In the genomic region with DNA sequence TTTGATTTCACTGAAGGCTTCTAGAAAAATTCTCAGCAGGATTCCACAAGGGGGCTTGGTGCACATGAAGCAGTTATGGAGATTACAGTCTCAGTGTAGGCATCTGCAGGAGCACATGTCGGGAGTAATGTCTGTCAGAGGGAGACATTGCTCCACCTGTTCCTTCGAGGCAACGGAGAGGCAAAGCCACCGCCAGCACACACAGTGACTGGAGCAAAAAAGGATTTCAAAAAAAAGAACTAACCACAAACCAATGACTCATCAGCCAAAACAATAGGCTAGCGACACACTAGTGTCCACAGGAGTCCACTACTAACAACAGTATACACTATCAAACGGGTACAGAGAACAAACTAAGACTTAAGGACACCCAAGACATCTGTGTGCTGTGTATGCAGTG, we compare ENCODE assay signal across 1 cellular context.
TF ChIP-seq lines count a peak whose summit lies in the region.

No MANE protein-coding gene starts in this region.

TF ChIP-seq in SK-N-SH treated with all-trans-retinoic acid at 6 μM for 48 hours, 23 proteins besides CTCF, POLR2A, EP300 and RAD21 (continued from another document):
- TF ChIP-seq POU6F1 (CRISPR knock-in tag; IDR thresholded peaks at IDR 0.05; ENCODE audit: borderline replicate concordance, low read depth) (no peak), ZNF8 (CRISPR knock-in tag; IDR thresholded peaks at IDR 0.05) (no peak), BACH2 (CRISPR knock-in tag; IDR thresholded peaks at IDR 0.05; ENCODE audit: borderline replicate concordance) (no peak), CSDC2 (CRISPR knock-in tag; IDR thresholded peaks at IDR 0.05) (no peak), PPARA (CRISPR knock-in tag; IDR thresholded peaks at IDR 0.05; ENCODE audit: borderline replicate concordance) (no peak), ZNF70 (CRISPR knock-in tag; IDR thresholded peaks at IDR 0.05) (no peak), ZFP30 (CRISPR knock-in tag; IDR thresholded peaks at IDR 0.05) (no peak), ZNF565 (CRISPR knock-in tag; conservative IDR thresholded peaks at IDR 0.05; ENCODE audit: low read depth) (no peak), SNAI2 (CRISPR knock-in tag; IDR thresholded peaks at IDR 0.05) (no peak)
TF ChIP-seq in SK-N-SH treated with all-trans-retinoic acid at 6 μM for 48 hours: peak in this region for 0.
